In genomic region chr14:102591944-102592772, GRCh38 we compare ENCODE assay signal across 8 cellular contexts. TPM values are rescaled to one million over a fixed set of nuclear protein-coding genes. Genes with fewer than 3 reads are reported as not detected.
DNase-seq lines count a peak whose midpoint lies in the region; ATAC-seq, FAIRE-seq and TF ChIP-seq lines count a peak whose summit lies in the region.

Gene RCOR1, plus strand, starts transcription at chr14:102592649. Its CDS starts 238 bp downstream, at chr14:102592887.

- H2BK12ac ChIP-seq in neuronal stem cell (ENCODE audit: low read length): peak within 1 kb of the TSS; percentile 73

- H2BK5ac ChIP-seq in neuronal stem cell (ENCODE audit: low read length): peak within 1 kb of the TSS; percentile 94

- peaks cover 3% of the 10 kb centered on the region for H3K36me3 Mint-ChIP-seq in activated naive CD4-positive, alpha-beta T cell treated with anti-CD3 and anti-CD28 coated beads for 36 hours (ENCODE audit: low read depth)

- FAIRE-seq in frontal cortex (lab: Jason Lieb, UNC): no peak

- CTCF ChIA-PET in activated naive CD4-positive, alpha-beta T cell treated with anti-CD3 and anti-CD28 coated beads for 36 hours (lab: Charles Lee): interaction anchor here (0.9 to 1.2 kb wide), 2 partner anchors 51 to 183 kb away, joined by 3 to 4 read pairs; no protein-coding TSS in a partner anchor

- H3K79me1 ChIP-seq in neuronal stem cell (ENCODE audit: low read depth, low read length): peaks cover 3% of the 10 kb centered on the region

- H2BK15ac ChIP-seq in neuronal stem cell (ENCODE audit: low read length): peak within 1 kb of the TSS; percentile 89

- peak within 1 kb of the TSS; percentile 94 for H3K14ac ChIP-seq in neuronal stem cell (ENCODE audit: low read length)

- peaks cover 7 to 10% of the 10 kb centered on the region in 2 donors for H3K4me1 ChIP-seq in neuronal stem cell (ENCODE audit: control insufficient read depth in 2 of 2, insufficient read depth in 1 of 2, low read depth in 1 of 2, low read length in 2 of 2)
- H3K4me1 ChIP-seq in subcutaneous abdominal adipose tissue (ENCODE audit: control insufficient read depth in 5 of 5, insufficient read depth in 5 of 5, low read length in 5 of 5): peaks cover 4 to 29% (median 26%) of the 10 kb centered on the region in 5 donors

- H3K36me3 ChIP-seq in GM06990 (ENCODE audit: control insufficient read depth, insufficient read depth, low read length) (no peaks in the 10 kb centered on the region), neuronal stem cell (replicated peaks in 1 of 2; ENCODE audit: control insufficient read depth in 2 of 2, insufficient read depth in 2 of 2, low read length in 2 of 2) (peaks cover 0 to 6% of the 10 kb centered on the region in 2 donors), subcutaneous abdominal adipose tissue (ENCODE audit: control insufficient read depth in 5 of 5, insufficient read depth in 5 of 5, low read length in 5 of 5) (no peaks in the 10 kb centered on the region)

- no peaks in the 10 kb centered on the region for H3K9me3 Mint-ChIP-seq in activated naive CD4-positive, alpha-beta T cell treated with anti-CD3 and anti-CD28 coated beads for 36 hours

- H3K4me3 ChIP-seq in GM06990 (replicated peaks; ENCODE audit: low read depth, low read length) (peak within 1 kb of the TSS; percentile 93), NB4 (ENCODE audit: low read depth, low read length) (peak within 1 kb of the TSS; percentile 94), neuronal stem cell (ENCODE audit: low read length in 2 of 2) (peak within 1 kb of the TSS; percentile 94 to 97), subcutaneous abdominal adipose tissue (ENCODE audit: low read depth in 1 of 5, low read length in 5 of 5) (peak within 1 kb of the TSS; percentile 59 to 95 (median 87))

- H3K27me3 Mint-ChIP-seq in activated naive CD4-positive, alpha-beta T cell treated with anti-CD3 and anti-CD28 coated beads for 36 hours (ENCODE audit: low read depth): no peaks in the 10 kb centered on the region

- DNase-seq in GM06990 (ENCODE audit: extremely low read depth, insufficient read length) (peak; percentile 97), NB4 (ENCODE audit: low read depth) (peak; percentile 98), SK-N-DZ (ENCODE audit: low spot score) (peak; percentile 91), frontal cortex (ENCODE audit: low spot score in 2 of 2) (peak; percentile 99 to 100), neuronal stem cell (ENCODE audit: low spot score) (peak; percentile 97)
- peak; percentile 98 for DNase-seq in activated naive CD4-positive, alpha-beta T cell treated with anti-CD3 and anti-CD28 coated beads for 36 hours

- H2AK5ac ChIP-seq in neuronal stem cell (ENCODE audit: low read depth, low read length): peak within 1 kb of the TSS; percentile 98

- intact Hi-C loops in activated naive CD4-positive, alpha-beta T cell treated with anti-CD3 and anti-CD28 coated beads for 36 hours (cut with micrococcal nuclease): loop anchor here (1.0 to 10.0 kb wide), 9 partner anchors 23 to 743 kb away; partner anchors contain the start of genes CINP, DYNC1H1, EIF5 and TECPR2

- TF ChIP-seq POLR2A in NB4 (IDR thresholded peaks at IDR 0.05; ENCODE audit: extremely low read depth, insufficient read length): peak; percentile 84

- H3K9me3 ChIP-seq in neuronal stem cell (replicated peaks in 1 of 2; ENCODE audit: control insufficient read depth in 2 of 2, insufficient read depth in 1 of 2, low read depth in 1 of 2, low read length in 2 of 2) (no peaks in the 10 kb centered on the region), subcutaneous abdominal adipose tissue (ENCODE audit: control insufficient read depth in 5 of 5, low read length in 5 of 5) (no peaks in the 10 kb centered on the region)

- H3K23ac ChIP-seq in neuronal stem cell (ENCODE audit: low read depth, low read length, poor library complexity): peak within 1 kb of the TSS; percentile 99

- no peak within 1 kb of the TSS for H2BK120ac ChIP-seq in neuronal stem cell (ENCODE audit: low read depth, low read length)

- peaks cover 31% of the 10 kb centered on the region for H3K4me1 Mint-ChIP-seq in activated naive CD4-positive, alpha-beta T cell treated with anti-CD3 and anti-CD28 coated beads for 36 hours (ENCODE audit: low read depth)

- H4K8ac ChIP-seq in neuronal stem cell (ENCODE audit: low read depth, low read length): peak within 1 kb of the TSS; percentile 65

- H3K4me3 Mint-ChIP-seq in activated naive CD4-positive, alpha-beta T cell treated with anti-CD3 and anti-CD28 coated beads for 36 hours: peak within 1 kb of the TSS; percentile 85

- peak within 1 kb of the TSS; percentile 100 for H3K18ac ChIP-seq in neuronal stem cell (ENCODE audit: low read length)

- peak within 1 kb of the TSS; percentile 91 for H3K27ac Mint-ChIP-seq in activated naive CD4-positive, alpha-beta T cell treated with anti-CD3 and anti-CD28 coated beads for 36 hours

- H3K9ac ChIP-seq in neuronal stem cell (ENCODE audit: low read depth, low read length, poor library complexity): peak within 1 kb of the TSS; percentile 98
- H3K9ac ChIP-seq in subcutaneous abdominal adipose tissue (ENCODE audit: low read length in 5 of 5): peak within 1 kb of the TSS in 4 of 5 donors; percentile 82 to 83 (median 82)

- H3K27me3 ChIP-seq in GM06990 (replicated peaks; ENCODE audit: control insufficient read depth, insufficient read depth, low read length) (no peaks in the 10 kb centered on the region), neuronal stem cell (ENCODE audit: control insufficient read depth in 3 of 3, insufficient read depth in 3 of 3, low read depth in 1 of 3, low read length in 3 of 3) (no peaks in the 10 kb centered on the region), subcutaneous abdominal adipose tissue (ENCODE audit: control insufficient read depth in 5 of 5, insufficient read depth in 4 of 5, low read length in 5 of 5) (no peaks in the 10 kb centered on the region)

- peak within 1 kb of the TSS; percentile 30 for H4K91ac ChIP-seq in neuronal stem cell (ENCODE audit: low read depth, low read length, poor library complexity)

- H3K4ac ChIP-seq in neuronal stem cell (ENCODE audit: low read length): peak within 1 kb of the TSS; percentile 84

- peak; percentile 78 for ATAC-seq in HG02571 (IDR thresholded peaks at IDR 0.05; ENCODE audit: unreplicated experiment)

- peak within 1 kb of the TSS; percentile 73 for H3K4me2 ChIP-seq in neuronal stem cell (ENCODE audit: insufficient read depth, low read length, poor library complexity, severe bottlenecking)

- WGBS in neuronal stem cell (ENCODE audit: extremely low coverage in 2 of 2, insufficient read length in 2 of 2, insufficient replicate concordance in 1 of 2), 2 donors: no CpG with 5 or more reads among the region's 98 CpGs

- TF ChIP-seq CTCF in GM06990 (IDR thresholded peaks at IDR 0.05; ENCODE audit: insufficient read depth, low read length, poor library complexity, severe bottlenecking) (no peak), NB4 (IDR thresholded peaks at IDR 0.05; ENCODE audit: low read depth, low read length) (no peak)

- H3K27ac ChIP-seq in neuronal stem cell (replicated peaks; ENCODE audit: low read length) (peak within 1 kb of the TSS; percentile 100), subcutaneous abdominal adipose tissue (ENCODE audit: low read depth, low read length) (peak within 1 kb of the TSS; percentile 86)

- peak within 1 kb of the TSS; percentile 100 for H2AFZ ChIP-seq in neuronal stem cell (ENCODE audit: low read length)

RNA-seq across cellular contexts. Expression of gene RCOR1, which starts in this region (rescaled TPM):
- polyA plus RNA-seq in SK-N-DZ (2014; cell fraction: cytosol; rRNA removed): 6.5 and 8.2 TPM in 2 replicates
- 5.2 and 5.6 TPM in 2 replicates for polyA plus RNA-seq in SK-N-DZ (2014; cell fraction: nucleus; rRNA removed)
- 10 to 100 TPM; 11.9 to 12.2 TPM for total RNA-seq in activated naive CD4-positive, alpha-beta T cell treated with anti-CD3 and anti-CD28 coated beads for 36 hours
- total RNA-seq in frontal cortex: 7.3 TPM
- polyA plus RNA-seq in neuronal stem cell (2013, experiment 1 of 2): 17.2 TPM
- polyA plus RNA-seq in neuronal stem cell (2013, experiment 2 of 2): 18.0 TPM

Comparison
In these comparisons a context has a peak if more than half of its experiments do, and no peak if none do; other contexts are left out.
1. Peak in every context shown above with its lines: DNase-seq, ATAC-seq, H3K4me3 ChIP-seq and H3K27ac ChIP-seq.